18 cellular contexts compared by ENCODE assay signal in genomic region chr11:134730596-134731538, GRCh38.
"Had no signal": no experiment of that assay in that cellular context is flagged by ENCODE, and none has a peak within 500 bp of the region (broad histone marks: within the 10 kb centered on the region; RNA-seq: fewer than 3 reads in every experiment).

No MANE protein-coding gene starts in this region.

- H3K4me1 ChIP-seq: foreskin keratinocyte, right lobe of liver, spleen had no signal

- H3K4me1 Mint-ChIP-seq: central memory CD8-positive, alpha-beta T cell; stimulated activated naive B cell treated with anti-CD40 and anti-IgM and Interleukin-4, amounts not matched to agents 10 μg/mL and 1 μg/mL and 100 μg/mL, for 72 hours had no signal

- H3K36me3 Mint-ChIP-seq: activated naive CD4-positive, alpha-beta T cell treated with anti-CD3 and anti-CD28 coated beads, Interleukin-2, amount 50 U/mL, for 72 hours; stimulated activated naive B cell treated with anti-CD40 and anti-IgM and Interleukin-4, amounts not matched to agents 10 μg/mL and 1 μg/mL and 100 μg/mL, for 72 hours had no signal

- H3K27ac Mint-ChIP-seq: activated naive CD4-positive, alpha-beta T cell treated with anti-CD3 and anti-CD28 coated beads, Interleukin-2, amount 50 U/mL, for 72 hours; activated T-cell treated with anti-CD3 and anti-CD28 coated beads, Interleukin-2, amount 50 U/mL, for 24 hours; stimulated activated naive B cell treated with anti-CD40 and anti-IgM and Interleukin-4, amounts not matched to agents 10 μg/mL and 1 μg/mL and 100 μg/mL, for 72 hours; T-helper 17 cell had no signal

- H3K9me3 Mint-ChIP-seq: activated naive CD4-positive, alpha-beta T cell treated with anti-CD3 and anti-CD28 coated beads, Interleukin-2, amount 50 U/mL, for 72 hours; activated T-cell treated with anti-CD3 and anti-CD28 coated beads, Interleukin-2, amount 50 U/mL, for 24 hours; central memory CD8-positive, alpha-beta T cell; stimulated activated naive B cell treated with anti-CD40 and anti-IgM and Interleukin-4, amounts not matched to agents 10 μg/mL and 1 μg/mL and 100 μg/mL, for 72 hours had no signal

- H3K36me3 ChIP-seq: left ventricle myocardium inferior, right lobe of liver, spleen, upper lobe of right lung had no signal

- H3K9me3 ChIP-seq: body of pancreas, left ventricle myocardium inferior, right lobe of liver, spleen, upper lobe of right lung had no signal

- ATAC-seq: activated CD4-positive, CD25-positive, alpha-beta regulatory T cell treated with anti-CD3 and anti-CD28 coated beads, Interleukin-2, amount 50 U/mL, for 24 hours; activated naive CD4-positive, alpha-beta T cell treated with anti-CD3 and anti-CD28 coated beads, Interleukin-2, amount 50 U/mL, for 72 hours; body of pancreas; foreskin keratinocyte; right lobe of liver; stimulated activated naive B cell treated with anti-CD40 and anti-IgM and Interleukin-4, amounts not matched to agents 10 μg/mL and 1 μg/mL and 100 μg/mL, for 72 hours; T-helper 17 cell had no signal

- H3K4me3 Mint-ChIP-seq: activated T-cell treated with anti-CD3 and anti-CD28 coated beads, Interleukin-2, amount 50 U/mL, for 24 hours; central memory CD8-positive, alpha-beta T cell; stimulated activated naive B cell treated with anti-CD40 and anti-IgM and Interleukin-4, amounts not matched to agents 10 μg/mL and 1 μg/mL and 100 μg/mL, for 72 hours; T-helper 17 cell had no signal

- H3K4me3 ChIP-seq: body of pancreas, left ventricle myocardium inferior, right lobe of liver, spleen, upper lobe of right lung had no signal

- H3K27me3 ChIP-seq: body of pancreas, foreskin keratinocyte, right lobe of liver had no signal

- DNase-seq: activated CD4-positive, alpha-beta T cell treated with anti-CD3 and anti-CD28 coated beads, Interleukin-2, amount 50 U/mL, for 4 hours; activated effector memory CD4-positive, alpha-beta T cell treated with Interleukin-2 at 50 U/mL for 16 hours; activated T-cell treated with anti-CD3 and anti-CD28 coated beads, Interleukin-2, amount 50 U/mL, for 24 hours; amniotic stem cell; body of pancreas; foreskin keratinocyte; kidney; left ventricle myocardium inferior; mesenchymal stem cell; right lobe of liver; stimulated activated CD4-positive, alpha-beta T cell treated with anti-CD3 and anti-CD28 coated beads, Interleukin-1b, Interleukin-23, amount 100 ng/mL, for 48 hours; stimulated activated naive B cell treated with anti-CD40 and anti-IgM and Interleukin-4, amounts not matched to agents 10 μg/mL and 1 μg/mL and 100 μg/mL, for 72 hours; T-helper 17 cell; upper lobe of right lung had no signal

- H3K27ac ChIP-seq: body of pancreas, foreskin keratinocyte, left ventricle myocardium inferior, right lobe of liver, spleen, upper lobe of right lung had no signal
